ENCODE assay signal across 8 cellular contexts in the genomic region with DNA sequence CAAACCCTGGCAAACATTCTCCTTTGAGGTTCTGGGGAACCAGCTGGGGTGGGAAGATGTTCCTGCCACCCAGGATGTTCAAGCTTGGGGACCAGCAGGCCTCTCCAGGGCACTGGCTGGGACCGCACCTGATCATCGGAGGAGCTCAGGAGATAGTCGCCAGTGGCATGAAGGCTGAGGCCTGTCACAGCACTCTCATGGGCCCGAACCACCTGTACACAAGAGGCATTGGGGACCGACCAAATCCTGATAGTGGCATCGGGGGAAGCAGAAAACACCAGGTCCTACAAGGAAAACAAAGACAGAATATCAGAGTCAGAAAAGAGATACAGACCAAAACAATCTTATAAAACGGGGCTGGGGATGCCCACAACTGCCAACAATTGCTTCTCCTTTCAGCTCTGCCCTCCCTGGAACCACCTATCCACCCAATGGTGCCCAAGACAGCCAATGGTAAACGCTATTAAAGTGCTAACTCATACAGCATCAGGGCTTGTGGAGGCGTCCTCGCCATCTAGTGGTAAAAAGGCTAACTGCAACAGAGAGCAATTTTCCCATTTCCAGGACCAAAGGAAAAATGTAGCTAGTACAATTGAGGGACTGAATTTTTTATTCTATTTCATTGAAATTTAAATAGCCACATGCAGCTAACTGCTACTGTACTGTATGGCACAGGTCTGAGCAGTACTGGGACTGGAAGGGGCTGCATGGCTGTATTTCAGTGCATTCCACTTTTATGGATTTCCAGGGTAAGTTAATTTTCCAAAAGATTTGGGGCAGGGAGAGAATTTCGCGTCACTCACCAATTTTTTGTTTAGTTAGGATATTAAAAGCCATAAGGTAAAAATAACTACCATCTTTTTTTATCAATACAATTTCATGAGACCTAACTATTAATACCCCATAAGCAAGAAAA. TPM values are rescaled to one million over a fixed set of nuclear protein-coding genes. Genes with fewer than 3 reads are reported as not detected.
DNase-seq lines count a peak whose midpoint lies in the region; ATAC-seq and TF ChIP-seq lines count a peak whose summit lies in the region.

No MANE protein-coding gene starts in this region.

- H4K8ac ChIP-seq in mesendoderm (ENCODE audit: low read depth, low read length): no peak overlapping the region

- no peak overlapping the region for H4K5ac ChIP-seq in mesendoderm (ENCODE audit: low read length)

- in situ Hi-C loops in SK-MEL-5 (cut with HindIII; ENCODE audit: low pct_unique_long_range_greater_than_20kb, low sequenced_read_pairs): no loop called here

- intact Hi-C loops in dorsolateral prefrontal cortex (cut with DNase I): loop anchor here (5.0 kb wide), 2 partner anchors 67 to 122 kb away; no protein-coding TSS in a partner anchor

- no peak overlapping the region for H2BK120ac ChIP-seq in mesendoderm (ENCODE audit: low read depth, low read length)

- no peak overlapping the region for H3K4ac ChIP-seq in mesendoderm (ENCODE audit: low read depth, low read length)

- no peak overlapping the region for H2AK5ac ChIP-seq in mesendoderm (ENCODE audit: low read length)

- no peak for ATAC-seq in GM19395 (IDR thresholded peaks at IDR 0.05; ENCODE audit: unreplicated experiment)

- no peak overlapping the region for H3K4me2 ChIP-seq in mesendoderm (ENCODE audit: low read length)

- H3K56ac ChIP-seq in mesendoderm (ENCODE audit: low read length): no peak overlapping the region

- H3K4me1 ChIP-seq in mesendoderm (ENCODE audit: control insufficient read depth, low read depth, low read length): no peaks in the 10 kb centered on the region

- peaks cover 37% of the 10 kb centered on the region for H3K36me3 ChIP-seq in mesendoderm (ENCODE audit: control insufficient read depth, insufficient read depth, low read length)

- H3K79me1 ChIP-seq in mesendoderm (ENCODE audit: low read length): peaks cover 17% of the 10 kb centered on the region

- DNase-seq in activated naive CD4-positive, alpha-beta T cell treated with Interleukin-2 at 50 U/mL for 16 hours: peak; percentile 23
- no peak for DNase-seq in activated naive CD4-positive, alpha-beta T cell treated with anti-CD3 and anti-CD28 coated beads, Interleukin-2, amount 50 U/mL, for 16 hours
- DNase-seq in HUDEP-2 (lab: John Stamatoyannopoulos, UW; ENCODE audit: unreplicated experiment in 76 of 76) (peak in 46 of 76 experiments; percentile 2 to 62 (median 32)), SK-MEL-5 (ENCODE audit: low read depth, low spot score) (peak; percentile 80), dorsolateral prefrontal cortex (peak in 1 of 10 donors; percentile 52), mesendoderm (peak; percentile 83), T-helper 9 cell (no peak)

- no peak overlapping the region for H3K18ac ChIP-seq in mesendoderm (ENCODE audit: low read length)

- H3K79me2 ChIP-seq in mesendoderm (ENCODE audit: control insufficient read depth, insufficient read depth, low read length): peaks cover 19% of the 10 kb centered on the region

- no CpG with 5 or more reads among the region's 12 CpGs for WGBS in mesendoderm (ENCODE audit: extremely low coverage, insufficient coverage, low lambda C conversion rate)

- no peak overlapping the region for H3K9ac ChIP-seq in mesendoderm (ENCODE audit: low read length)

- no peak overlapping the region for H2BK5ac ChIP-seq in mesendoderm (ENCODE audit: low read length)

- H2BK15ac ChIP-seq in mesendoderm (replicated peaks; ENCODE audit: low read depth): no peak overlapping the region

- no peaks in the 10 kb centered on the region for H3K27me3 ChIP-seq in dorsolateral prefrontal cortex
- H3K27me3 ChIP-seq in mesendoderm (ENCODE audit: insufficient read depth, low read length, poor library complexity): no peaks in the 10 kb centered on the region

- no peak overlapping the region for H3K23ac ChIP-seq in mesendoderm (ENCODE audit: low read length)

- TF ChIP-seq CTCF in dorsolateral prefrontal cortex (IDR thresholded peaks at IDR 0.05 in 54 of 56, conservative IDR thresholded peaks at IDR 0.05 in 2 of 56; ENCODE audit: low read depth in 1 of 56, partially characterized antibody in 56 of 56): peak; percentile 80 to 99 (median 93)

- H3K27ac ChIP-seq in dorsolateral prefrontal cortex (peak overlapping the region in 5 of 59 donors; percentile 14 to 44 (median 29)), mesendoderm (ENCODE audit: low read depth, low read length) (no peak overlapping the region)

- H3K4me3 ChIP-seq in dorsolateral prefrontal cortex: no peak overlapping the region
- no peak overlapping the region for H3K4me3 ChIP-seq in mesendoderm (ENCODE audit: low read length)

RNA-seq across cellular contexts. Expression of a gene that starts 7.1 kb away (rescaled TPM):
- 42.3 and 52.7 TPM in 2 replicates for total RNA-seq in SK-MEL-5 (2014; rRNA removed; shearing (Covaris generic))
- 124 and 152 TPM in 2 replicates for polyA plus RNA-seq in SK-MEL-5 (2015; cell fraction: cytosol; rRNA removed)
- 31.8 and 40.3 TPM in 2 replicates for polyA plus RNA-seq in SK-MEL-5 (2015; cell fraction: nucleus; rRNA removed)
- total RNA-seq in dorsolateral prefrontal cortex: 100 to 1,000 TPM in 117 of 120 experiments, 10 to 100 TPM in 3; 80.9 to 227 (median 172) TPM
- 124 TPM for polyA plus RNA-seq in mesendoderm (2013, experiment 1 of 2)
- polyA plus RNA-seq in mesendoderm (2013, experiment 2 of 2): 124 TPM

RNA-seq across cellular contexts. Expression of a gene that starts 14.7 kb away (rescaled TPM):
- 43.5 and 52.9 TPM in 2 replicates for total RNA-seq in SK-MEL-5 (2014; rRNA removed; shearing (Covaris generic))
- 128 and 137 TPM in 2 replicates for polyA plus RNA-seq in SK-MEL-5 (2015; cell fraction: cytosol; rRNA removed)
- 13.5 and 26.3 TPM in 2 replicates for polyA plus RNA-seq in SK-MEL-5 (2015; cell fraction: nucleus; rRNA removed)
- total RNA-seq in dorsolateral prefrontal cortex: 10 to 100 TPM; 30.8 to 53.0 (median 40.0) TPM
- polyA plus RNA-seq in mesendoderm (2013, experiment 1 of 2): 47.0 TPM
- 48.0 TPM for polyA plus RNA-seq in mesendoderm (2013, experiment 2 of 2)

RNA-seq across cellular contexts. Expression of a gene that starts 25.0 kb away (rescaled TPM):
- 35.0 and 36.2 TPM in 2 replicates for total RNA-seq in SK-MEL-5 (2014; rRNA removed; shearing (Covaris generic))
- 72.3 and 78.0 TPM in 2 replicates for polyA plus RNA-seq in SK-MEL-5 (2015; cell fraction: cytosol; rRNA removed)
- 86.5 and 174 TPM in 2 replicates for polyA plus RNA-seq in SK-MEL-5 (2015; cell fraction: nucleus; rRNA removed)
- total RNA-seq in dorsolateral prefrontal cortex: 100 to 1,000 TPM in 119 of 120 experiments, 10 to 100 TPM in 1; 98.1 to 297 (median 159) TPM
- polyA plus RNA-seq in mesendoderm (2013, experiment 1 of 2): 34.2 TPM
- 32.7 TPM for polyA plus RNA-seq in mesendoderm (2013, experiment 2 of 2)

RNA-seq across cellular contexts. Expression of a gene that starts 31.9 kb away (rescaled TPM):
- total RNA-seq in SK-MEL-5 (2014; rRNA removed; shearing (Covaris generic)): not detected in 2 replicates
- not detected in 2 replicates for polyA plus RNA-seq in SK-MEL-5 (2015; cell fraction: cytosol; rRNA removed)
- polyA plus RNA-seq in SK-MEL-5 (2015; cell fraction: nucleus; rRNA removed): not detected in 2 replicates
- 1 to 10 TPM in 5 of 120 experiments, under 1 TPM in 27, not detected in 88; 0.26 to 1.4 (median 0.52) TPM for total RNA-seq in dorsolateral prefrontal cortex
- not detected for polyA plus RNA-seq in mesendoderm (2013, experiment 1 of 2)
- polyA plus RNA-seq in mesendoderm (2013, experiment 2 of 2): not detected

RNA-seq across cellular contexts. Expression of a gene that starts 43.5 kb away (rescaled TPM):
- not detected in 2 replicates for total RNA-seq in SK-MEL-5 (2014; rRNA removed; shearing (Covaris generic))
- not detected in 2 replicates for polyA plus RNA-seq in SK-MEL-5 (2015; cell fraction: cytosol; rRNA removed)
- not detected in 2 replicates for polyA plus RNA-seq in SK-MEL-5 (2015; cell fraction: nucleus; rRNA removed)
- 1 to 10 TPM in 104 of 120 experiments, under 1 TPM in 16; 0.21 to 8.0 (median 2.2) TPM for total RNA-seq in dorsolateral prefrontal cortex
- 0.06 TPM for polyA plus RNA-seq in mesendoderm (2013, experiment 1 of 2)
- 0.07 TPM for polyA plus RNA-seq in mesendoderm (2013, experiment 2 of 2)

Comparison
In these comparisons a context has a peak if more than half of its experiments do, and no peak if none do; other contexts are left out.
1. DNase-seq: peak in activated naive CD4-positive, alpha-beta T cell treated with Interleukin-2 at 50 U/mL for 16 hours (single experiment), HUDEP-2 (46 of 76), SK-MEL-5 (single experiment) and mesendoderm (single experiment); none in activated naive CD4-positive, alpha-beta T cell treated with anti-CD3 and anti-CD28 coated beads, Interleukin-2, amount 50 U/mL, for 16 hours (single experiment) and T-helper 9 cell (single experiment).